ENCODE assay signal across 27 cellular contexts in the genomic region with DNA sequence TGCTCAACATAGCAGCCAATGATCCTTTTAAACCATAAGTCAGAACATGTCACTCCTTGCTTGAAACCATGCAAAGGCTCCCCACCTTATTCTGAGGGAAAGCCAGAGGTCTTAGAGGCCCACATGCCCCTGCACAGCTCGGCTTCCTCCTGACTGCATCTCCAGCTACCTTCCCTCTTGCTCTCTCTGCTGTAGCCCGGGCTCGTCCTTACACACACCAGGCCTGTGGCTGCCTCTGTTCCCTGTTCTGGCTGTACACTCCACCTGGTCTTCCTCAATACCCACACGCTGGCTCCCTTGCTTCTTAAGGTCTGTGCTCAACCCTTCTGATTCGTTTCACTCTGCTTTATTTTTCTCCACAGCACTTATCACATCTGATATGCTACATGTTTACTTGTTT.
A peak's percentile ranks its signal among the peaks of the same experiment; 100 is the strongest.
DNase-seq lines count a peak whose midpoint lies in the region; ATAC-seq, FAIRE-seq and TF ChIP-seq lines count a peak whose summit lies in the region.
"Had no signal": no experiment of that assay in that cellular context is flagged by ENCODE, and none has a peak within 500 bp of the region (broad histone marks: within the 10 kb centered on the region; RNA-seq: fewer than 3 reads in every experiment).

No MANE protein-coding gene starts in this region.

- H3K4me3 ChIP-seq in CD8-positive, alpha-beta memory T cell (ENCODE audit: low read length), result no peak overlapping the region
- H3K4me3 ChIP-seq in HepG2 (replicated peaks in 1 of 3; ENCODE audit: insufficient read depth in 1 of 3, low read depth in 2 of 3, low read length in 3 of 3) (no peak overlapping the region), small intestine (ENCODE audit: low read depth in 1 of 2, low read length in 2 of 2) (no peak overlapping the region)
- H3K4me3 ChIP-seq: BLaER1, Peyer's patch had no signal

- no peak overlapping the region for H3K27ac ChIP-seq in CD4-positive, alpha-beta T cell (ENCODE audit: low read depth, low read length)
- H3K27ac ChIP-seq in CD8-positive, alpha-beta memory T cell (ENCODE audit: low read depth, low read length), result no peak overlapping the region
- no peak overlapping the region for H3K27ac ChIP-seq in HepG2 (ENCODE audit: extremely low read length, insufficient read depth, low read length)
- peak overlapping the region in 1 of 2 donors; percentile 13 for H3K27ac ChIP-seq in small intestine (ENCODE audit: low read depth in 1 of 2, low read length in 1 of 2)
- H3K27ac ChIP-seq: BLaER1, HL-60 had no signal

- no peaks in the 10 kb centered on the region for H4K20me1 ChIP-seq in HepG2 (ENCODE audit: insufficient read depth, low read length)
- H4K20me1 ChIP-seq: BLaER1 had no signal

- POLR2A ChIA-PET in CD4-positive, alpha-beta T cell (lab: Charles Lee), result no interaction called here
- POLR2A ChIA-PET in CD8-positive, alpha-beta memory T cell (lab: Charles Lee), result no interaction called here
- POLR2A ChIA-PET in HepG2 (lab: Yijun Ruan, JAX), result no interaction called here

- H3K4me2 ChIP-seq in HepG2 (ENCODE audit: low read depth, low read length), result no peak overlapping the region
- H3K4me2 ChIP-seq: BLaER1, SK-N-SH had no signal

- H2AFZ ChIP-seq in HepG2 (ENCODE audit: low read length), result no peak overlapping the region

- peaks cover 13% of the 10 kb centered on the region for H3K4me1 Mint-ChIP-seq in CD4-positive, alpha-beta T cell (ENCODE audit: low read depth)
- H3K4me1 Mint-ChIP-seq in CD8-positive, alpha-beta memory T cell, result peaks cover 7 to 10% (median 9%) of the 10 kb centered on the region in 3 donors
- peaks cover 15% of the 10 kb centered on the region for H3K4me1 Mint-ChIP-seq in T-helper 17 cell
- H3K4me1 Mint-ChIP-seq in osteocyte (ENCODE audit: unreplicated experiment), result no peaks in the 10 kb centered on the region

- CTCF ChIA-PET in CD4-positive, alpha-beta T cell (lab: Charles Lee), result interaction anchor here (1.4 kb wide), 1 partner anchor 116 kb away, joined by 4 read pairs; the partner anchor contains the start of gene TNFAIP3
- CTCF ChIA-PET in CD8-positive, alpha-beta memory T cell (lab: Charles Lee), result no interaction called here
- CTCF ChIA-PET in HepG2 (lab: Yijun Ruan, JAX; ENCODE audit: low intra/inter-chr PET ratio, low total read pairs), result no interaction called here

- H3K36me3 ChIP-seq in CD8-positive, alpha-beta memory T cell (ENCODE audit: insufficient read depth, low read length), result no peaks in the 10 kb centered on the region
- no peaks in the 10 kb centered on the region for H3K36me3 ChIP-seq in HepG2 (replicated peaks in 1 of 2; ENCODE audit: control insufficient read depth in 1 of 2, insufficient read depth in 2 of 2, low read length in 2 of 2)
- no peaks in the 10 kb centered on the region for H3K36me3 ChIP-seq in small intestine (ENCODE audit: control insufficient read depth in 2 of 2, insufficient read depth in 2 of 2, low read length in 2 of 2)
- H3K36me3 ChIP-seq: BLaER1, Peyer's patch had no signal

- TF ChIP-seq POLR2A in HepG2 (IDR thresholded peaks at IDR 0.05; ENCODE audit: insufficient read depth in 1 of 2, low read depth in 2 of 2, low read length in 2 of 2), result no peak

- no peak for ATAC-seq in CD4-positive, alpha-beta T cell (ENCODE audit: poor library complexity)
- no peak for ATAC-seq in T-helper 17 cell
- ATAC-seq in HepG2, result peak; percentile 55

- TF ChIP-seq RAD21 in HepG2 (CRISPR knock-in tag; IDR thresholded peaks at IDR 0.05), result no peak

- WGBS in HepG2 (ENCODE audit: low lambda C conversion rate), result 7% methylated on average over 5 of the region's 5 CpGs
- WGBS in small intestine, 3 donors, result 72 to 80% (median 76%) methylated on average over 5 of the region's 5 CpGs

- TF ChIP-seq CTCF in CD4-positive, alpha-beta T cell (IDR thresholded peaks at IDR 0.05), result no peak
- TF ChIP-seq CTCF in HepG2 (CRISPR knock-in tag; IDR thresholded peaks at IDR 0.05), result no peak
- no peak for TF ChIP-seq CTCF in osteocyte (IDR thresholded peaks at IDR 0.05)

- no peaks in the 10 kb centered on the region for H3K9me3 ChIP-seq in CD4-positive, alpha-beta T cell (ENCODE audit: control insufficient read depth, low read length)
- H3K9me3 ChIP-seq in CD8-positive, alpha-beta memory T cell (ENCODE audit: low read length), result no peaks in the 10 kb centered on the region
- H3K9me3 ChIP-seq in T-helper 17 cell (ENCODE audit: control insufficient read depth, low read length, poor library complexity, severe bottlenecking), result no peaks in the 10 kb centered on the region
- H3K9me3 ChIP-seq in HepG2 (ENCODE audit: low read length), result no peaks in the 10 kb centered on the region
- no peaks in the 10 kb centered on the region for H3K9me3 ChIP-seq in small intestine (ENCODE audit: control insufficient read depth, low read depth)
- H3K9me3 ChIP-seq: BLaER1, Peyer's patch, SK-N-SH had no signal

- FAIRE-seq in HepG2 (lab: Jason Lieb, UNC) (no peak), small intestine (lab: Jason Lieb, UNC) (no peak)
- FAIRE-seq: A204.1, GM12892, GM19239, H54 had no signal

- H3K36me3 Mint-ChIP-seq in CD4-positive, alpha-beta T cell (ENCODE audit: low read depth), result no peaks in the 10 kb centered on the region
- peaks cover 0 to 2% (median 0%) of the 10 kb centered on the region in 3 donors for H3K36me3 Mint-ChIP-seq in CD8-positive, alpha-beta memory T cell
- peaks cover 2% of the 10 kb centered on the region for H3K36me3 Mint-ChIP-seq in T-helper 17 cell (ENCODE audit: low read depth)
- H3K36me3 Mint-ChIP-seq in osteocyte (ENCODE audit: unreplicated experiment), result no peaks in the 10 kb centered on the region
- H3K36me3 Mint-ChIP-seq: CD4-positive, CD25-positive, alpha-beta regulatory T cell had no signal

- no peaks in the 10 kb centered on the region for H3K79me2 ChIP-seq in HepG2 (ENCODE audit: insufficient read depth, low read length)

- BruUV-seq in HepG2 (replicated peaks; lab: Mats Ljungman, UMichigan), result no TSS peak

- peaks cover 5% of the 10 kb centered on the region for H3K4me1 ChIP-seq in CD8-positive, alpha-beta memory T cell (ENCODE audit: insufficient read depth, low read length)
- H3K4me1 ChIP-seq in HepG2 (ENCODE audit: insufficient read depth, low read length), result no peaks in the 10 kb centered on the region
- H3K4me1 ChIP-seq in small intestine (ENCODE audit: control insufficient read depth in 2 of 2, insufficient read depth in 1 of 2, low read depth in 1 of 2, low read length in 1 of 2), result peaks cover 0 to 2% of the 10 kb centered on the region in 2 donors
- H3K4me1 ChIP-seq: BLaER1 had no signal

- no peaks in the 10 kb centered on the region for H3K27me3 ChIP-seq in CD4-positive, alpha-beta T cell (ENCODE audit: control insufficient read depth, insufficient read depth, low read length)
- no peaks in the 10 kb centered on the region for H3K27me3 ChIP-seq in CD8-positive, alpha-beta memory T cell (ENCODE audit: insufficient read depth, low read length, poor library complexity, severe bottlenecking)
- H3K27me3 ChIP-seq in HepG2 (ENCODE audit: control insufficient read depth in 1 of 2, insufficient read depth in 2 of 2, low read length in 2 of 2) (peaks cover 0 to 20% of the 10 kb centered on the region in 2 experiments; a peak in 3 of 5 replicates), small intestine (ENCODE audit: control insufficient read depth in 2 of 2, insufficient read depth in 2 of 2, low read length in 2 of 2) (no peaks in the 10 kb centered on the region)
- H3K27me3 ChIP-seq: BLaER1, Peyer's patch had no signal

- H3K9me3 Mint-ChIP-seq in CD4-positive, alpha-beta T cell, result no peaks in the 10 kb centered on the region
- peaks cover 0 to 2% (median 0%) of the 10 kb centered on the region in 5 donors for H3K9me3 Mint-ChIP-seq in CD8-positive, alpha-beta memory T cell
- H3K9me3 Mint-ChIP-seq in osteocyte (ENCODE audit: unreplicated experiment), result no peaks in the 10 kb centered on the region

- no peak for DNase-seq in CD4-positive, alpha-beta T cell
- DNase-seq in CD8-positive, alpha-beta memory T cell, result no peak
- no peak for DNase-seq in T-helper 17 cell
- no peak for DNase-seq in HepG2 (ENCODE audit: low spot score)
- DNase-seq in osteocyte (ENCODE audit: extremely low spot score, unreplicated experiment), result no peak
- DNase-seq in RPMI8226, result no peak
- no peak for DNase-seq in small intestine
- no peak for DNase-seq in stimulated activated CD4-positive, alpha-beta T cell treated with anti-CD3 and anti-CD28 coated beads, Interleukin-15, amount 100 ng/mL, for 24 hours
- DNase-seq: CD4-positive, CD25-positive, alpha-beta regulatory T cell; DMS79 treated with DMSO at 0.1 percent for 48 hours; GF-D8; Kasumi-1; NCI-H1092 treated with DMSO at 0.1 percent for 48 hours; NCI-H146; NCI-H1930; NCI-H2107; NCI-H524 treated with DMSO at 0.1 percent for 48 hours; NCI-H82; Peyer's patch; SK-N-SH; SW 1271 had no signal

- TF ChIP-seq EP300 in HepG2 (IDR thresholded peaks at IDR 0.05; ENCODE audit: low read depth in 2 of 2, low read length in 2 of 2) (no peak), HepG2 (CRISPR knock-in tag; IDR thresholded peaks at IDR 0.05; ENCODE audit: borderline replicate concordance) (no peak)

- no peak overlapping the region for H3K4me3 Mint-ChIP-seq in CD4-positive, alpha-beta T cell
- H3K4me3 Mint-ChIP-seq in CD8-positive, alpha-beta memory T cell, result no peak overlapping the region
- H3K4me3 Mint-ChIP-seq in T-helper 17 cell (peak overlapping the region; percentile 72), osteocyte (ENCODE audit: unreplicated experiment) (no peak overlapping the region)
- H3K4me3 Mint-ChIP-seq: CD4-positive, CD25-positive, alpha-beta regulatory T cell had no signal

- no peaks in the 10 kb centered on the region for H3K27me3 Mint-ChIP-seq in CD4-positive, alpha-beta T cell
- peaks cover 0 to 1% of the 10 kb centered on the region in 2 donors for H3K27me3 Mint-ChIP-seq in CD8-positive, alpha-beta memory T cell
- H3K27me3 Mint-ChIP-seq in T-helper 17 cell, result no peaks in the 10 kb centered on the region
- H3K27me3 Mint-ChIP-seq in osteocyte (ENCODE audit: unreplicated experiment), result peaks cover 17% of the 10 kb centered on the region

- H3K9ac ChIP-seq in HepG2 (ENCODE audit: insufficient read depth, low read depth, low read length), result no peak overlapping the region
- H3K9ac ChIP-seq: BLaER1, SK-N-SH had no signal

- peak overlapping the region; percentile 57 for H3K27ac Mint-ChIP-seq in CD4-positive, alpha-beta T cell
- peak overlapping the region in 5 of 8 donors; percentile 28 to 88 (median 85) for H3K27ac Mint-ChIP-seq in CD8-positive, alpha-beta memory T cell
- H3K27ac Mint-ChIP-seq in T-helper 17 cell, result no peak overlapping the region
- H3K27ac Mint-ChIP-seq in osteocyte (ENCODE audit: unreplicated experiment), result no peak overlapping the region

- intact Hi-C loops in CD4-positive, alpha-beta T cell (cut with DNase I, micrococcal nuclease), result no loop called here
- intact Hi-C loops in HepG2 (cut with micrococcal nuclease; ENCODE audit: unreplicated experiment), result no loop called here

- in situ Hi-C loops in HepG2 (cut with HindIII; ENCODE audit: extremely low pct_ligation_motif_present, low pct_unique_long_range_greater_than_20kb), result no loop called here

TF ChIP-seq in HepG2, 621 proteins besides CTCF, POLR2A, EP300 and RAD21 (continues in another document):
- TF ChIP-seq ZNF557 (CRISPR knock-in tag; IDR thresholded peaks at IDR 0.05) (no peak), ZEB1 (IDR thresholded peaks at IDR 0.05; ENCODE audit: insufficient replicate concordance, low read depth) (no peak), ZNF589 (CRISPR knock-in tag; conservative IDR thresholded peaks at IDR 0.05) (no peak), IRF2 (CRISPR knock-in tag; IDR thresholded peaks at IDR 0.05) (no peak), NR2F2 (IDR thresholded peaks at IDR 0.05; ENCODE audit: borderline replicate concordance, low read depth) (no peak)

Comparison
In these comparisons a context has a peak if more than half of its experiments do, and no peak if none do; other contexts are left out.
1. H3K27ac Mint-ChIP-seq: peak in CD4-positive, alpha-beta T cell (single experiment) and CD8-positive, alpha-beta memory T cell (5 of 8); none in T-helper 17 cell (single experiment) and osteocyte (single experiment).